11 cellular contexts compared by ENCODE assay signal in the genomic region with DNA sequence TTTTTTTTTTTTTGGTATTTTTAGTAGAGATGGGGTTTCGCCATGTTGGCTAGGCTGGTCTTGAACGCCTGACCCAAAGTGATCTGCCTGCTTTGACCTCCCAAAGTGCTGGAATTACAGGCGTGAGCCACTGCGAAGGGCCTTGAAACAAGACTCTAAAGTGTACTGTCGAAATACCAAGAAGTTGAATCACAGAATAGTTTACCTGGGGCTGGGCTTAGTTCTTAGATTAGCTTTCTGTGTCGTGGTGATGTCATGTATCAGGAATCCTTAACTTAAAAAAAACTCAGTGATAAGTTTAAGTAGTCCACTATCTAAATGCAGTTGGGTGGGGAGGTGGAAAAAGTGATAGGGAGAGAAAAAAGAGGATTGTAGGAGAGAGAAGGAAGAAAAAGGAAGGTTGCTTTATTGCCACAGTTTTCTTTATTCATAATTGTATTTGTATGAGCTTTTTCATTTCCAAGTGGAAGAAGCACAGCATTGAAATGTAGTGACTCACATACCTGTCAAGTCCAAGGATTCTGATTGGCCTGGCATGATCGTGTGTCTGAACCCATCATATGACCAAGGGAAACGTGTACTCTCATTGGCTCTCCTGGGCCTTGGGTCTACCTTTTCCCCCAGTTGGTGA. TPM values are rescaled to one million over a fixed set of nuclear protein-coding genes. Genes with fewer than 3 reads are reported as not detected.
A peak's percentile ranks its signal among the peaks of the same experiment; 100 is the strongest.
DNase-seq lines count a peak whose midpoint lies in the region; ATAC-seq and TF ChIP-seq lines count a peak whose summit lies in the region.
"Had no signal": no experiment of that assay in that cellular context is flagged by ENCODE, and none has a peak within 500 bp of the region (broad histone marks: within the 10 kb centered on the region; RNA-seq: fewer than 3 reads in every experiment).

No MANE protein-coding gene starts in this region.

- H3K9me3 ChIP-seq in PC-9 (ENCODE audit: insufficient read depth, low read depth) = no peaks in the 10 kb centered on the region
- H3K9me3 ChIP-seq: testis had no signal

- DNase-seq in ELR (ENCODE audit: low read depth) (peak; percentile 97), PC-9 (peak; percentile 63 to 96), epithelial cell of proximal tubule (ENCODE audit: low read depth) (peak; percentile 99), omental fat pad (ENCODE audit: low spot score) (no peak), NCI-H524 treated with DMSO at 0.1 percent for 48 hours (lab: John Stamatoyannopoulos, UW) (no peak), NCI-H774 (lab: John Stamatoyannopoulos, UW) (no peak)
- DNase-seq in stimulated activated CD4-positive, alpha-beta T cell treated with anti-CD3 and anti-CD28 coated beads, Interleukin-1b, Interleukin-23, amount 100 ng/mL, for 48 hours = no peak
- DNase-seq in activated T-cell treated with anti-CD3 and anti-CD28 coated beads, Interleukin-2, amount 50 U/mL, for 48 hours = no peak
- DNase-seq: activated B cell treated with CpG ODN at 0.5 μM for 24 hours, testis had no signal

- H3K27ac ChIP-seq in PC-9 = peak overlapping the region; percentile 73
- H3K27ac ChIP-seq: testis had no signal

- no TSS peak for BruUV-seq in PC-9 (replicated peaks; lab: Mats Ljungman, UMichigan)

- H3K9me2 ChIP-seq in PC-9 (ENCODE audit: insufficient read depth) = no peaks in the 10 kb centered on the region

- TF ChIP-seq CTCF in PC-9 (conservative IDR thresholded peaks at IDR 0.05) (no peak), epithelial cell of proximal tubule (conservative IDR thresholded peaks at IDR 0.05; ENCODE audit: low read depth, low read length) (no peak), omental fat pad (IDR thresholded peaks at IDR 0.05) (no peak)

- H3K4me3 ChIP-seq in PC-9 = no peak overlapping the region; the same call in 1 of the 2 replicates
- no peak overlapping the region for H3K4me3 ChIP-seq in epithelial cell of proximal tubule (ENCODE audit: low read depth, low read length)
- H3K4me3 ChIP-seq: HAP-1, testis had no signal

- peak overlapping the region; percentile 54 for H3K4me2 ChIP-seq in PC-9

- POLR2A ChIA-PET in PC-9 (lab: Charles Lee; ENCODE audit: unreplicated experiment) = interaction anchor here (0.6 kb wide), 2 partner anchors 27 to 106 kb away, joined by 5 to 8 read pairs; no protein-coding TSS in a partner anchor

- H3F3A ChIP-seq in PC-9 (ENCODE audit: insufficient read depth, low read depth) = peaks cover 16% of the 10 kb centered on the region; the same call in 1 of the 2 replicates

- no peaks in the 10 kb centered on the region for H3K36me3 ChIP-seq in PC-9 (ENCODE audit: low read depth)
- H3K36me3 ChIP-seq: HAP-1 had no signal

- H4K20me1 ChIP-seq in PC-9 (ENCODE audit: insufficient read depth) = no peaks in the 10 kb centered on the region

- ATAC-seq in omental fat pad (ENCODE audit: low FRiP score) = peak; percentile 80

- intact Hi-C loops in PC-9 (cut with micrococcal nuclease; ENCODE audit: unreplicated experiment) = loop anchor here (1.0 to 5.0 kb wide), 3 partner anchors 28 to 146 kb away; no protein-coding TSS in a partner anchor

- H3K27me3 ChIP-seq in PC-9 (ENCODE audit: insufficient read depth, low read depth) = no peaks in the 10 kb centered on the region
- H3K27me3 ChIP-seq: testis had no signal

- no peak overlapping the region for H2AFZ ChIP-seq in PC-9

- peaks cover 14% of the 10 kb centered on the region for H3K4me1 ChIP-seq in PC-9 (replicated peaks; ENCODE audit: insufficient read depth)

- CTCF ChIA-PET in PC-9 (lab: Charles Lee) = no interaction called here

- H3K79me2 ChIP-seq in PC-9 (ENCODE audit: low read depth) = peaks cover 22% of the 10 kb centered on the region

RNA-seq across cellular contexts. Expression of a gene that starts 13.4 kb away (rescaled TPM):
- total RNA-seq in PC-9 (2021) (39.1 and 46.3 TPM in 2 replicates), epithelial cell of proximal tubule (24.5 and 30.3 TPM in 2 replicates), omental fat pad (100 to 1,000 TPM in 3 of 4 donors, 10 to 100 TPM in 1; 71.4 to 248 (median 151) TPM)

RNA-seq across cellular contexts. Expression of a gene that starts 14.2 kb away (rescaled TPM):
- total RNA-seq in PC-9 (2021) (22.4 and 30.3 TPM in 2 replicates), epithelial cell of proximal tubule (15.5 and 27.2 TPM in 2 replicates), omental fat pad (10 to 100 TPM; 24.1 to 57.8 (median 28.3) TPM)

Comparison
In these comparisons a context has a peak if more than half of its experiments do, and no peak if none do; other contexts are left out.
1. DNase-seq: peak in ELR (single experiment), PC-9 (2 of 2) and epithelial cell of proximal tubule (single experiment); none in omental fat pad (single experiment), NCI-H524 treated with DMSO at 0.1 percent for 48 hours (single experiment), NCI-H774 (single experiment), stimulated activated CD4-positive, alpha-beta T cell treated with anti-CD3 and anti-CD28 coated beads, Interleukin-1b, Interleukin-23, amount 100 ng/mL, for 48 hours (single experiment) and activated T-cell treated with anti-CD3 and anti-CD28 coated beads, Interleukin-2, amount 50 U/mL, for 48 hours (0 of 2).